8 cellular contexts compared by ENCODE assay signal in the genomic region with DNA sequence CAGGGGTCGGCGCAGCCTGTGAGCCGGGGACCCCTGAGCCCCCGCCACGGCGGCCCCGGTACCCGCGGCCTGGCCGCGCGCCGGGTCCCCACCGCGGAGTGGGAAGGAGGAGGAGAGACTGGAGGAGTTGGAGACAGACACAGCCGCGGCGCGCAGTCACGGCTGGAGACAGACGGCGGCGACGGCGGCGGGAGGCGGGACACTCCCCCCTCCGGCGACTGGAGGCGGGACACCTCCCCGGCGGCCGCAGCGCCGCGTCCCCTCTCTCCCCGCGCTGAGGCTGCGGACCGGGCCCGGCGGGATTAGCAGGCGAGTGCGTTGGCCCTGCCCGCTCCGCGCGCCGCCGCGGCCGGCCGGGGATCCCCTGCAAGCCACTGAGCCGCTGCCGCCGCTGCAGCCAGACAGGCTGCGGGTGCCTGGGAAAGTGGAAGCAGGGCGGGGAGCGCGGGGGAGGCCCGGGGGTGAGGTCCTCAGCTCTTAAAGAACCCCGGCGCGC. TPM values are rescaled to one million over a fixed set of nuclear protein-coding genes. Genes with fewer than 3 reads are reported as not detected.
DNase-seq lines count a peak whose midpoint lies in the region; ATAC-seq, FAIRE-seq and TF ChIP-seq lines count a peak whose summit lies in the region.

No MANE protein-coding gene starts in this region.

- peaks cover 5% of the 10 kb centered on the region for H3K27me3 ChIP-seq in CD4-positive, alpha-beta T cell (ENCODE audit: control insufficient read depth, insufficient read depth, low read length)
- H3K27me3 ChIP-seq in OCI-LY3 (ENCODE audit: low read depth, low read length) = peaks cover 58% of the 10 kb centered on the region

- H4K20me1 ChIP-seq in OCI-LY3 (ENCODE audit: insufficient read depth, low read length) = no peaks in the 10 kb centered on the region; the same call in 1 of the 2 replicates

- H3K27me3 Mint-ChIP-seq in CD4-positive, alpha-beta T cell = peaks cover 9% of the 10 kb centered on the region

- CTCF ChIA-PET in CD4-positive, alpha-beta T cell (lab: Charles Lee) = interaction anchor here (1.4 to 1.5 kb wide), 2 partner anchors 158 to 165 kb away, joined by 3 to 4 read pairs; no protein-coding TSS in a partner anchor

- H3K9ac ChIP-seq in OCI-LY3 (ENCODE audit: low read length) = peak overlapping the region; percentile 43; the same call in 1 of the 2 replicates

- peak; percentile 22 to 71 (median 52) for DNase-seq in CD4-positive, alpha-beta T cell
- DNase-seq in activated naive CD4-positive, alpha-beta T cell (lab: John Stamatoyannopoulos, UW) = peak; percentile 11 to 54 (median 20)
- peak; percentile 87 for DNase-seq in Right ventricle myocardium superior
- peak; percentile 43 for DNase-seq in pons (ENCODE audit: low spot score)
- peak; percentile 62 for DNase-seq in urothelium cell line (ENCODE audit: low spot score)

- peak overlapping the region; percentile 85 for H3K4me3 ChIP-seq in OCI-LY3 (ENCODE audit: low read length)

- H3K4me2 ChIP-seq in OCI-LY3 (ENCODE audit: low read length) = peak overlapping the region; percentile 76

- H3K79me2 ChIP-seq in OCI-LY3 (ENCODE audit: low read length) = no peaks in the 10 kb centered on the region

- no peak for TF ChIP-seq CTCF in CD4-positive, alpha-beta T cell (IDR thresholded peaks at IDR 0.05)
- TF ChIP-seq CTCF in OCI-LY3 (IDR thresholded peaks at IDR 0.05; ENCODE audit: low read depth, low read length) = no peak

- H3K27ac Mint-ChIP-seq in CD4-positive, alpha-beta T cell = no peak overlapping the region

- peak; percentile 74 for FAIRE-seq in urothelium cell line (lab: Jason Lieb, UNC)

- no peak overlapping the region for H3K27ac ChIP-seq in CD4-positive, alpha-beta T cell (ENCODE audit: low read depth, low read length)
- no peak overlapping the region for H3K27ac ChIP-seq in OCI-LY3 (ENCODE audit: low read length)

- no peaks in the 10 kb centered on the region for H3K9me3 ChIP-seq in CD4-positive, alpha-beta T cell (ENCODE audit: control insufficient read depth, low read length)
- no peaks in the 10 kb centered on the region for H3K9me3 ChIP-seq in OCI-LY3 (ENCODE audit: insufficient read depth, low read length)

- H3K36me3 ChIP-seq in OCI-LY3 (replicated peaks; ENCODE audit: low read depth, low read length) = no peaks in the 10 kb centered on the region

- intact Hi-C loops in CD4-positive, alpha-beta T cell (cut with DNase I, micrococcal nuclease) = loop anchor here (1.0 to 10.0 kb wide), 10 partner anchors 49 to 585 kb away; partner anchors contain the start of genes FAM210A (in 2 of the 2) and RNMT (in 2 of the 2)
- intact Hi-C loops in Right ventricle myocardium superior (cut with DNase I) = loop anchor here (5.0 kb wide), 3 partner anchors 160 to 410 kb away; no protein-coding TSS in a partner anchor

- peaks cover 7% of the 10 kb centered on the region for H3K36me3 Mint-ChIP-seq in CD4-positive, alpha-beta T cell (ENCODE audit: low read depth)

- peak overlapping the region; percentile 50 for H3K4me3 Mint-ChIP-seq in CD4-positive, alpha-beta T cell

- no peaks in the 10 kb centered on the region for H3K9me3 Mint-ChIP-seq in CD4-positive, alpha-beta T cell

- peak overlapping the region; percentile 27; the same call in 1 of the 2 replicates for H2AFZ ChIP-seq in OCI-LY3 (ENCODE audit: low read depth, low read length)

- POLR2A ChIA-PET in CD4-positive, alpha-beta T cell (lab: Charles Lee) = interaction anchor here (1.0 to 2.0 kb wide), 4 partner anchors 158 to 246 kb away, joined by 3 to 10 read pairs (median 5); no protein-coding TSS in a partner anchor

- ATAC-seq in CD4-positive, alpha-beta T cell (ENCODE audit: poor library complexity) = peak; percentile 46
- ATAC-seq in GM21528 (IDR thresholded peaks at IDR 0.05; ENCODE audit: low FRiP score, unreplicated experiment) (peak; percentile 40), Right ventricle myocardium superior (ENCODE audit: poor library complexity) (peak; percentile 33), GM19463 (IDR thresholded peaks at IDR 0.05; ENCODE audit: unreplicated experiment) (no peak)

- H3K4me1 Mint-ChIP-seq in CD4-positive, alpha-beta T cell (ENCODE audit: low read depth) = peaks cover 42% of the 10 kb centered on the region

- peaks cover 9% of the 10 kb centered on the region for H3K4me1 ChIP-seq in OCI-LY3 (ENCODE audit: low read length)

RNA-seq across cellular contexts. Expression of gene LDLRAD4, which starts 1.0 kb away (rescaled TPM):
- total RNA-seq in CD4-positive, alpha-beta T cell = 10 to 100 TPM; 51.9 to 52.7 TPM
- total RNA-seq in Right ventricle myocardium superior = 29.3 TPM

Comparison
In these comparisons a context has a peak if more than half of its experiments do, and no peak if none do; other contexts are left out.
1. DNase-seq: peak in every context shown above with its lines; median percentile 87 in Right ventricle myocardium superior; 62 in urothelium cell line; 52 in CD4-positive, alpha-beta T cell; 43 in pons; 20 in activated naive CD4-positive, alpha-beta T cell.